1 cellular context compared by ENCODE assay signal in genomic region chr9:129472651-129473102, GRCh38.
TF ChIP-seq lines count a peak whose summit lies in the region.

No MANE protein-coding gene starts in this region.

TF ChIP-seq in HepG2, 621 proteins besides CTCF, POLR2A, EP300 and RAD21 (continued from another document):
- no peak for TF ChIP-seq ZSCAN5A (CRISPR knock-in tag; IDR thresholded peaks at IDR 0.05; ENCODE audit: borderline replicate concordance)
- TF ChIP-seq ARNT (IDR thresholded peaks at IDR 0.05), result no peak
- TF ChIP-seq ZNF296 (CRISPR knock-in tag; conservative IDR thresholded peaks at IDR 0.05), result no peak
- TF ChIP-seq ZNF142 (CRISPR knock-in tag; IDR thresholded peaks at IDR 0.05), result no peak
- TF ChIP-seq ZNF264 (CRISPR knock-in tag; IDR thresholded peaks at IDR 0.05), result no peak
- TF ChIP-seq ZMYM4 (CRISPR knock-in tag; IDR thresholded peaks at IDR 0.05), result no peak
- no peak for TF ChIP-seq ZNF34 (CRISPR knock-in tag; IDR thresholded peaks at IDR 0.05; ENCODE audit: borderline replicate concordance)
- no peak for TF ChIP-seq POLR2AphosphoS5 (IDR thresholded peaks at IDR 0.05; ENCODE audit: low read depth, low read length)
- no peak for TF ChIP-seq KDM4B (CRISPR knock-in tag; IDR thresholded peaks at IDR 0.05)
- TF ChIP-seq SALL2 (CRISPR knock-in tag; IDR thresholded peaks at IDR 0.05), result no peak
- no peak for TF ChIP-seq ZSCAN29 (CRISPR knock-in tag; conservative IDR thresholded peaks at IDR 0.05)
- TF ChIP-seq RARA (CRISPR knock-in tag; IDR thresholded peaks at IDR 0.05), result peak; percentile 19; the same call in 1 of the 2 replicates
- no peak for TF ChIP-seq ZBTB46 (CRISPR knock-in tag; IDR thresholded peaks at IDR 0.05; ENCODE audit: borderline replicate concordance)
- TF ChIP-seq RBAK (CRISPR knock-in tag; IDR thresholded peaks at IDR 0.05), result no peak
- TF ChIP-seq ASH2L (IDR thresholded peaks at IDR 0.05; ENCODE audit: insufficient read length, low read depth, low read length), result no peak
- TF ChIP-seq ZNF501 (CRISPR knock-in tag; IDR thresholded peaks at IDR 0.05), result no peak
- no peak for TF ChIP-seq LBX2 (CRISPR knock-in tag; IDR thresholded peaks at IDR 0.05; ENCODE audit: borderline replicate concordance)
